ENCODE assay signal across 1 cellular context in genomic region chr2:234676109-234676858, GRCh38.
TF ChIP-seq lines count a peak whose summit lies in the region.

No MANE protein-coding gene starts in this region.

TF ChIP-seq in HepG2, 621 proteins besides CTCF, POLR2A, EP300 and RAD21 (continued from another document and continues in another):
- TF ChIP-seq, protein P1, sequence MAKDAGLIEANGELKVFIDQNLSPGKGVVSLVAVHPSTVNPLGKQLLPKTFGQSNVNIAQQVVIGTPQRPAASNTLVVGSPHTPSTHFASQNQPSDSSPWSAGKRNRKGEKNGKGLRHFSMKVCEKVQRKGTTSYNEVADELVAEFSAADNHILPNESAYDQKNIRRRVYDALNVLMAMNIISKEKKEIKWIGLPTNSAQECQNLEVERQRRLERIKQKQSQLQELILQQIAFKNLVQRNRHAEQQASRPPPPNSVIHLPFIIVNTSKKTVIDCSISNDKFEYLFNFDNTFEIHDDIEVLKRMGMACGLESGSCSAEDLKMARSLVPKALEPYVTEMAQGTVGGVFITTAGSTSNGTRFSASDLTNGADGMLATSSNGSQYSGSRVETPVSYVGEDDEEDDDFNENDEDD (CRISPR knock-in tag; IDR thresholded peaks at IDR 0.05; ENCODE audit: borderline replicate concordance) = no peak; the same call in 1 of the 2 replicates
- TF ChIP-seq BATF2 (CRISPR knock-in tag; IDR thresholded peaks at IDR 0.05) (no peak), ZNF543 (CRISPR knock-in tag; IDR thresholded peaks at IDR 0.05) (0 out of 2 replicates have a peak, but pooled peaks have one; percentile 56), ZNF367 (CRISPR knock-in tag; IDR thresholded peaks at IDR 0.05; ENCODE audit: borderline replicate concordance) (no peak), ZNF343 (CRISPR knock-in tag; IDR thresholded peaks at IDR 0.05) (no peak), ZNF570 (CRISPR knock-in tag; IDR thresholded peaks at IDR 0.05; ENCODE audit: borderline replicate concordance) (no peak), ATF4 (CRISPR knock-in tag; IDR thresholded peaks at IDR 0.05) (no peak; a peak in 1 of 4 replicates), ZNF501 (CRISPR knock-in tag; IDR thresholded peaks at IDR 0.05) (no peak), ZNF414 (CRISPR knock-in tag; IDR thresholded peaks at IDR 0.05) (peak; percentile 80), ZNF484 (CRISPR knock-in tag; IDR thresholded peaks at IDR 0.05; ENCODE audit: borderline replicate concordance, low read depth) (no peak), HOXA7 (CRISPR knock-in tag; IDR thresholded peaks at IDR 0.05) (no peak), ZFP36L2 (CRISPR knock-in tag; IDR thresholded peaks at IDR 0.05) (no peak), KMT2B (CRISPR knock-in tag; IDR thresholded peaks at IDR 0.05) (0 out of 2 replicates have a peak, but pooled peaks have one; percentile 27), ZNF589 (CRISPR knock-in tag; conservative IDR thresholded peaks at IDR 0.05) (no peak), PCBP2 (optimal IDR thresholded peaks at IDR 0.05; ENCODE audit: low read depth, low read length, poor library complexity, severe bottlenecking) (no peak), FOXA3 (CRISPR knock-in tag; IDR thresholded peaks at IDR 0.05) (peak; percentile 94)
- TF ChIP-seq, protein P2, sequence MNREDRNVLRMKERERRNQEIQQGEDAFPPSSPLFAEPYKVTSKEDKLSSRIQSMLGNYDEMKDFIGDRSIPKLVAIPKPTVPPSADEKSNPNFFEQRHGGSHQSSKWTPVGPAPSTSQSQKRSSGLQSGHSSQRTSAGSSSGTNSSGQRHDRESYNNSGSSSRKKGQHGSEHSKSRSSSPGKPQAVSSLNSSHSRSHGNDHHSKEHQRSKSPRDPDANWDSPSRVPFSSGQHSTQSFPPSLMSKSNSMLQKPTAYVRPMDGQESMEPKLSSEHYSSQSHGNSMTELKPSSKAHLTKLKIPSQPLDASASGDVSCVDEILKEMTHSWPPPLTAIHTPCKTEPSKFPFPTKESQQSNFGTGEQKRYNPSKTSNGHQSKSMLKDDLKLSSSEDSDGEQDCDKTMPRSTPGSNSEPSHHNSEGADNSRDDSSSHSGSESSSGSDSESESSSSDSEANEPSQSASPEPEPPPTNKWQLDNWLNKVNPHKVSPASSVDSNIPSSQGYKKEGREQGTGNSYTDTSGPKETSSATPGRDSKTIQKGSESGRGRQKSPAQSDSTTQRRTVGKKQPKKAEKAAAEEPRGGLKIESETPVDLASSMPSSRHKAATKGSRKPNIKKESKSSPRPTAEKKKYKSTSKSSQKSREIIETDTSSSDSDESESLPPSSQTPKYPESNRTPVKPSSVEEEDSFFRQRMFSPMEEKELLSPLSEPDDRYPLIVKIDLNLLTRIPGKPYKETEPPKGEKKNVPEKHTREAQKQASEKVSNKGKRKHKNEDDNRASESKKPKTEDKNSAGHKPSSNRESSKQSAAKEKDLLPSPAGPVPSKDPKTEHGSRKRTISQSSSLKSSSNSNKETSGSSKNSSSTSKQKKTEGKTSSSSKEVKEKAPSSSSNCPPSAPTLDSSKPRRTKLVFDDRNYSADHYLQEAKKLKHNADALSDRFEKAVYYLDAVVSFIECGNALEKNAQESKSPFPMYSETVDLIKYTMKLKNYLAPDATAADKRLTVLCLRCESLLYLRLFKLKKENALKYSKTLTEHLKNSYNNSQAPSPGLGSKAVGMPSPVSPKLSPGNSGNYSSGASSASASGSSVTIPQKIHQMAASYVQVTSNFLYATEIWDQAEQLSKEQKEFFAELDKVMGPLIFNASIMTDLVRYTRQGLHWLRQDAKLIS (CRISPR knock-in tag; IDR thresholded peaks at IDR 0.05) = 0 out of 2 replicates have a peak, but pooled peaks have one; percentile 38
- TF ChIP-seq, protein P3, sequence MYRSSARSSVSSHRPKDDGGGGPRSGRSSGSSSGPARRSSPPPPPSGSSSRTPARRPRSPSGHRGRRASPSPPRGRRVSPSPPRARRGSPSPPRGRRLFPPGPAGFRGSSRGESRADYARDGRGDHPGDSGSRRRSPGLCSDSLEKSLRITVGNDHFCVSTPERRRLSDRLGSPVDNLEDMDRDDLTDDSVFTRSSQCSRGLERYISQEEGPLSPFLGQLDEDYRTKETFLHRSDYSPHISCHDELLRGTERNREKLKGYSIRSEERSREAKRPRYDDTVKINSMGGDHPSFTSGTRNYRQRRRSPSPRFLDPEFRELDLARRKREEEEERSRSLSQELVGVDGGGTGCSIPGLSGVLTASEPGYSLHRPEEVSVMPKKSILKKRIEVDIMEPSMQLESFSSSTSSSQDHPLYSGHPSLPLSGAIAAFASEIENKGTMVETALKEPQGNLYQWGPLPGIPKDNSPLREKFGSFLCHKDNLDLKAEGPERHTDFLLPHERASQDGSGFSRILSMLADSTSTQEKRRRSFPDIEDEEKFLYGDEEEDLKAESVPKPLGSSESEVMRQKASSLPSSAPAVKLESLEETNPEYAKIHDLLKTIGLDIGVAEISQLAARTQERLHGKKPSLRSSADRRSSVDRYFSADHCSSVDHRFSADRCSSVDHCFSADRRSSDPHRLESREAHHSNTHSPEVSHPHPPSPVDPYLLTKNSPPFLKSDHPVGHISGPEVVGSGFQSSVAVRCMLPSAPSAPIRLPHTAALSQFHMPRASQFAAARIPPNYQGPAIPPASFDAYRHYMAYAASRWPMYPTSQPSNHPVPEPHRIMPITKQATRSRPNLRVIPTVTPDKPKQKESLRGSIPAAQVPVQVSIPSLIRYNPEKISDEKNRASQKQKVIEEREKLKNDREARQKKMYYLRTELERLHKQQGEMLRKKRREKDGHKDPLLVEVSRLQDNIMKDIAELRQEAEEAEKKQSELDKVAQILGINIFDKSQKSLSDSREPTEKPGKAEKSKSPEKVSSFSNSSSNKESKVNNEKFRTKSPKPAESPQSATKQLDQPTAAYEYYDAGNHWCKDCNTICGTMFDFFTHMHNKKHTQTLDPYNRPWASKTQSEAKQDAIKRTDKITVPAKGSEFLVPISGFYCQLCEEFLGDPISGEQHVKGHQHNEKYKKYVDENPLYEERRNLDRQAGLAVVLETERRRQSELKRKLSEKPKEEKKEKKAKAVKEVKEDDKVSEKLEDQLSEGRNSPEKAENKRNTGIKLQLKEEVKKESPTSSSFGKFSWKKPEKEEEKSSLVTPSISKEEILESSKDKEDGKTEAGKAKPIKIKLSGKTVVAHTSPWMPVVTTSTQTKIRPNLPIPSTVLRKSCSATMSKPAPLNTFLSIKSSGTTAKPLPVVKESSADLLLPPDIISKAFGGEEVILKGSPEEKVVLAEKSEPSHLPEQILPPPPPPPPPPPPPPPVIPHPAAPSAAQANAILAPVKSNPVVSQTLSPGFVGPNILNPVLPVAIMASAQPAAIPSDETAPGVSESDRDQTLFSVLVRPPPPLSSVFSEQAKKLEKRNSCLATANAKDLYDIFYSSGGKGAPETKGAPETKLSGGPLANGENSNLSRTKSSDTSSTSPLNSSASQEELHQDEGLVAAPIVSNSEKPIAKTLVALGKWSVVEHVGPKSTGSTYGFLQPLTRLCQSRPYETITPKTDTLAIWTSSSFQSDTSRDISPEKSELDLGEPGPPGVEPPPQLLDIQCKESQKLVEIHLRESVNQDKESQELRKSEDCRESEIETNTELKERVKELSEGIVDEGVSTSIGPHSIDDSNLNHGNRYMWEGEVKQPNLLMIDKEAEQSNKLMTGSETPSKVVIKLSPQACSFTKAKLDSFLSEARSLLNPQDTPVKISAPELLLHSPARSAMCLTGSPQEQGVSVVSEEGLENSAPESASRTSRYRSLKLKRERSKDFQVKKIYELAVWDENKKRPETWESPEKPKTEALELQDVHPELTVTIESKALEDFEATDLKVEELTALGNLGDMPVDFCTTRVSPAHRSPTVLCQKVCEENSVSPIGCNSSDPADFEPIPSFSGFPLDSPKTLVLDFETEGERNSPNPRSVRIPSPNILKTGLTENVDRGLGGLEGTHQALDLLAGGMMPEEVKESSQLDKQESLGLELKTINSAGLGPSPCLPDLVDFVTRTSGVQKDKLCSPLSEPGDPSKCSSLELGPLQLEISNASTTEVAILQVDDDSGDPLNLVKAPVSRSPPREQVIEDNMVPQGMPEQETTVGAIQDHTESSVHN (CRISPR knock-in tag; IDR thresholded peaks at IDR 0.05) = no peak
- TF ChIP-seq, protein P4, sequence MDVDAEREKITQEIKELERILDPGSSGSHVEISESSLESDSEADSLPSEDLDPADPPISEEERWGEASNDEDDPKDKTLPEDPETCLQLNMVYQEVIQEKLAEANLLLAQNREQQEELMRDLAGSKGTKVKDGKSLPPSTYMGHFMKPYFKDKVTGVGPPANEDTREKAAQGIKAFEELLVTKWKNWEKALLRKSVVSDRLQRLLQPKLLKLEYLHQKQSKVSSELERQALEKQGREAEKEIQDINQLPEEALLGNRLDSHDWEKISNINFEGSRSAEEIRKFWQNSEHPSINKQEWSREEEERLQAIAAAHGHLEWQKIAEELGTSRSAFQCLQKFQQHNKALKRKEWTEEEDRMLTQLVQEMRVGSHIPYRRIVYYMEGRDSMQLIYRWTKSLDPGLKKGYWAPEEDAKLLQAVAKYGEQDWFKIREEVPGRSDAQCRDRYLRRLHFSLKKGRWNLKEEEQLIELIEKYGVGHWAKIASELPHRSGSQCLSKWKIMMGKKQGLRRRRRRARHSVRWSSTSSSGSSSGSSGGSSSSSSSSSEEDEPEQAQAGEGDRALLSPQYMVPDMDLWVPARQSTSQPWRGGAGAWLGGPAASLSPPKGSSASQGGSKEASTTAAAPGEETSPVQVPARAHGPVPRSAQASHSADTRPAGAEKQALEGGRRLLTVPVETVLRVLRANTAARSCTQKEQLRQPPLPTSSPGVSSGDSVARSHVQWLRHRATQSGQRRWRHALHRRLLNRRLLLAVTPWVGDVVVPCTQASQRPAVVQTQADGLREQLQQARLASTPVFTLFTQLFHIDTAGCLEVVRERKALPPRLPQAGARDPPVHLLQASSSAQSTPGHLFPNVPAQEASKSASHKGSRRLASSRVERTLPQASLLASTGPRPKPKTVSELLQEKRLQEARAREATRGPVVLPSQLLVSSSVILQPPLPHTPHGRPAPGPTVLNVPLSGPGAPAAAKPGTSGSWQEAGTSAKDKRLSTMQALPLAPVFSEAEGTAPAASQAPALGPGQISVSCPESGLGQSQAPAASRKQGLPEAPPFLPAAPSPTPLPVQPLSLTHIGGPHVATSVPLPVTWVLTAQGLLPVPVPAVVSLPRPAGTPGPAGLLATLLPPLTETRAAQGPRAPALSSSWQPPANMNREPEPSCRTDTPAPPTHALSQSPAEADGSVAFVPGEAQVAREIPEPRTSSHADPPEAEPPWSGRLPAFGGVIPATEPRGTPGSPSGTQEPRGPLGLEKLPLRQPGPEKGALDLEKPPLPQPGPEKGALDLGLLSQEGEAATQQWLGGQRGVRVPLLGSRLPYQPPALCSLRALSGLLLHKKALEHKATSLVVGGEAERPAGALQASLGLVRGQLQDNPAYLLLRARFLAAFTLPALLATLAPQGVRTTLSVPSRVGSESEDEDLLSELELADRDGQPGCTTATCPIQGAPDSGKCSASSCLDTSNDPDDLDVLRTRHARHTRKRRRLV (CRISPR knock-in tag; IDR thresholded peaks at IDR 0.05) = no peak
- TF ChIP-seq, protein P5, sequence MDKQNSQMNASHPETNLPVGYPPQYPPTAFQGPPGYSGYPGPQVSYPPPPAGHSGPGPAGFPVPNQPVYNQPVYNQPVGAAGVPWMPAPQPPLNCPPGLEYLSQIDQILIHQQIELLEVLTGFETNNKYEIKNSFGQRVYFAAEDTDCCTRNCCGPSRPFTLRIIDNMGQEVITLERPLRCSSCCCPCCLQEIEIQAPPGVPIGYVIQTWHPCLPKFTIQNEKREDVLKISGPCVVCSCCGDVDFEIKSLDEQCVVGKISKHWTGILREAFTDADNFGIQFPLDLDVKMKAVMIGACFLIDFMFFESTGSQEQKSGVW (CRISPR knock-in tag; IDR thresholded peaks at IDR 0.05; ENCODE audit: borderline replicate concordance) = no peak
- TF ChIP-seq, protein P6, sequence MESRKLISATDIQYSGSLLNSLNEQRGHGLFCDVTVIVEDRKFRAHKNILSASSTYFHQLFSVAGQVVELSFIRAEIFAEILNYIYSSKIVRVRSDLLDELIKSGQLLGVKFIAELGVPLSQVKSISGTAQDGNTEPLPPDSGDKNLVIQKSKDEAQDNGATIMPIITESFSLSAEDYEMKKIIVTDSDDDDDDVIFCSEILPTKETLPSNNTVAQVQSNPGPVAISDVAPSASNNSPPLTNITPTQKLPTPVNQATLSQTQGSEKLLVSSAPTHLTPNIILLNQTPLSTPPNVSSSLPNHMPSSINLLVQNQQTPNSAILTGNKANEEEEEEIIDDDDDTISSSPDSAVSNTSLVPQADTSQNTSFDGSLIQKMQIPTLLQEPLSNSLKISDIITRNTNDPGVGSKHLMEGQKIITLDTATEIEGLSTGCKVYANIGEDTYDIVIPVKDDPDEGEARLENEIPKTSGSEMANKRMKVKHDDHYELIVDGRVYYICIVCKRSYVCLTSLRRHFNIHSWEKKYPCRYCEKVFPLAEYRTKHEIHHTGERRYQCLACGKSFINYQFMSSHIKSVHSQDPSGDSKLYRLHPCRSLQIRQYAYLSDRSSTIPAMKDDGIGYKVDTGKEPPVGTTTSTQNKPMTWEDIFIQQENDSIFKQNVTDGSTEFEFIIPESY (CRISPR knock-in tag; IDR thresholded peaks at IDR 0.05) = no peak
- TF ChIP-seq, protein P7, sequence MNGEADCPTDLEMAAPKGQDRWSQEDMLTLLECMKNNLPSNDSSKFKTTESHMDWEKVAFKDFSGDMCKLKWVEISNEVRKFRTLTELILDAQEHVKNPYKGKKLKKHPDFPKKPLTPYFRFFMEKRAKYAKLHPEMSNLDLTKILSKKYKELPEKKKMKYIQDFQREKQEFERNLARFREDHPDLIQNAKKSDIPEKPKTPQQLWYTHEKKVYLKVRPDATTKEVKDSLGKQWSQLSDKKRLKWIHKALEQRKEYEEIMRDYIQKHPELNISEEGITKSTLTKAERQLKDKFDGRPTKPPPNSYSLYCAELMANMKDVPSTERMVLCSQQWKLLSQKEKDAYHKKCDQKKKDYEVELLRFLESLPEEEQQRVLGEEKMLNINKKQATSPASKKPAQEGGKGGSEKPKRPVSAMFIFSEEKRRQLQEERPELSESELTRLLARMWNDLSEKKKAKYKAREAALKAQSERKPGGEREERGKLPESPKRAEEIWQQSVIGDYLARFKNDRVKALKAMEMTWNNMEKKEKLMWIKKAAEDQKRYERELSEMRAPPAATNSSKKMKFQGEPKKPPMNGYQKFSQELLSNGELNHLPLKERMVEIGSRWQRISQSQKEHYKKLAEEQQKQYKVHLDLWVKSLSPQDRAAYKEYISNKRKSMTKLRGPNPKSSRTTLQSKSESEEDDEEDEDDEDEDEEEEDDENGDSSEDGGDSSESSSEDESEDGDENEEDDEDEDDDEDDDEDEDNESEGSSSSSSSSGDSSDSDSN (CRISPR knock-in tag; IDR thresholded peaks at IDR 0.05) = no peak; the same call in 1 of the 2 replicates
